In the genomic region with DNA sequence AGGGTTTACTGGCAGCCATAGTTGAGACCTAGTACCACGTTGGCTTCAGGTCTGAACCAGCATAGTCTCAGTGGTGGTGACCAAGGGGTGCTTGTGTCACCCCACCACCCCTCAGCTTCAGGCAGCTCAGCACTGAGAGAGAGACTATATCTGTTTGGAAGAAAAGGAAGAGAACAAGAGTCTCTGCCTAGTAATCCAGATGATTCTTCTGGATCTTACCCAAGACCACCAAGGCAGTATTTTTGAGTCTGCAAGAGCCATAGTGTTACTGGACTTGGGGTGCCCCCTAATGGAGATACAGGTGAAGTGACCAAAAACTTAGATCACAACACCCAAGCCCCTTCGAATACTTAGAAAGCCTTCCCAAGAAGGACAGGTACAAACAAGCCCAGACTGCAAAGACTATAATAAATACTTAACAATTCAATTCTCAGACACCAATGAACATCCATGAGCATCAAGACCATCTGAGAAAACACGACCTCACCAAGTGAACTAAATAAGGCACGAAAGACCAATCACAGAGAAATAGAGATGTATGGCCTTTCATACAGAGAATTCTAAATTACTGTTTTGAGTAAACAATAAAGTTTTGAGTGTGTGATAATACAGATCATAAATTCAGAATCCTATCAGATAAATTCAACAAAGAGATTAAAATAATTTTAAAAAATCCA, we compare ENCODE assay signal across 8 cellular contexts.
DNase-seq lines count a peak whose midpoint lies in the region; ATAC-seq, FAIRE-seq and TF ChIP-seq lines count a peak whose summit lies in the region.

No MANE protein-coding gene starts in this region.

- H3K27me3 Mint-ChIP-seq in activated CD4-positive, alpha-beta T cell treated with anti-CD3 and anti-CD28 coated beads, Interleukin-2, amount 10 ng/mL, durations not matched to agents 7 days and 5 days = peaks cover 20% of the 10 kb centered on the region

- H3K4me3 ChIP-seq in BE2C (ENCODE audit: low read depth, low read length) = no peak overlapping the region

- peak; percentile 87 for ATAC-seq in GM18511 (IDR thresholded peaks at IDR 0.05; ENCODE audit: unreplicated experiment)

- POLR2A ChIA-PET in activated CD4-positive, alpha-beta T cell treated with anti-CD3 and anti-CD28 coated beads, Interleukin-2, amount 10 ng/mL, durations not matched to agents 7 days and 5 days (lab: Charles Lee) = no interaction called here

- H3K9me3 Mint-ChIP-seq in activated CD4-positive, alpha-beta T cell treated with anti-CD3 and anti-CD28 coated beads, Interleukin-2, amount 10 ng/mL, durations not matched to agents 7 days and 5 days = no peaks in the 10 kb centered on the region

- H3K27ac Mint-ChIP-seq in activated CD4-positive, alpha-beta T cell treated with anti-CD3 and anti-CD28 coated beads, Interleukin-2, amount 10 ng/mL, durations not matched to agents 7 days and 5 days = no peak overlapping the region

- no peaks in the 10 kb centered on the region for H3K36me3 Mint-ChIP-seq in activated CD4-positive, alpha-beta T cell treated with anti-CD3 and anti-CD28 coated beads, Interleukin-2, amount 10 ng/mL, durations not matched to agents 7 days and 5 days (ENCODE audit: low read depth)

- no peaks in the 10 kb centered on the region for H3K4me1 ChIP-seq in BE2C

- H3K4me1 Mint-ChIP-seq in activated CD4-positive, alpha-beta T cell treated with anti-CD3 and anti-CD28 coated beads, Interleukin-2, amount 10 ng/mL, durations not matched to agents 7 days and 5 days = peaks cover 1% of the 10 kb centered on the region

- no peaks in the 10 kb centered on the region for H3K36me3 ChIP-seq in BE2C

- no peaks in the 10 kb centered on the region for H3K27me3 ChIP-seq in BE2C

- FAIRE-seq in GM19239 (lab: Jason Lieb, UNC) = no peak

- DNase-seq in BE2C (peak; percentile 50), NCI-H1105 (lab: John Stamatoyannopoulos, UW) (peak; percentile 8), fibroblast of gingiva (ENCODE audit: low read depth) (peak; percentile 68), pons (ENCODE audit: low spot score) (peak; percentile 46), cortex of kidney (lab: John Stamatoyannopoulos, UW) (no peak), GM19239 (ENCODE audit: insufficient read length, low spot score) (no peak)
- peak; percentile 62 for DNase-seq in activated CD4-positive, alpha-beta T cell treated with anti-CD3 and anti-CD28 coated beads, Interleukin-2, amount 10 ng/mL, durations not matched to agents 7 days and 5 days

- CTCF ChIA-PET in activated CD4-positive, alpha-beta T cell treated with anti-CD3 and anti-CD28 coated beads, Interleukin-2, amount 10 ng/mL, durations not matched to agents 7 days and 5 days (lab: Charles Lee) = interaction anchor here (1.3 to 1.8 kb wide), 2 partner anchors 10 to 15 kb away, joined by 3 to 9 read pairs; no protein-coding TSS in a partner anchor

- no peaks in the 10 kb centered on the region for H3K9me3 ChIP-seq in BE2C

- H3K4me3 Mint-ChIP-seq in activated CD4-positive, alpha-beta T cell treated with anti-CD3 and anti-CD28 coated beads, Interleukin-2, amount 10 ng/mL, durations not matched to agents 7 days and 5 days = no peak overlapping the region

- peak; percentile 81 for TF ChIP-seq CTCF in BE2C (IDR thresholded peaks at IDR 0.05; ENCODE audit: low read depth, low read length)

Comparison
In these comparisons a context has a peak if more than half of its experiments do, and no peak if none do; other contexts are left out.
1. DNase-seq: peak in BE2C (single experiment), NCI-H1105 (single experiment), activated CD4-positive, alpha-beta T cell treated with anti-CD3 and anti-CD28 coated beads, Interleukin-2, amount 10 ng/mL, durations not matched to agents 7 days and 5 days (single experiment), fibroblast of gingiva (single experiment) and pons (single experiment); none in cortex of kidney (single experiment) and GM19239 (single experiment).